13 cellular contexts compared by ENCODE assay signal in the genomic region with DNA sequence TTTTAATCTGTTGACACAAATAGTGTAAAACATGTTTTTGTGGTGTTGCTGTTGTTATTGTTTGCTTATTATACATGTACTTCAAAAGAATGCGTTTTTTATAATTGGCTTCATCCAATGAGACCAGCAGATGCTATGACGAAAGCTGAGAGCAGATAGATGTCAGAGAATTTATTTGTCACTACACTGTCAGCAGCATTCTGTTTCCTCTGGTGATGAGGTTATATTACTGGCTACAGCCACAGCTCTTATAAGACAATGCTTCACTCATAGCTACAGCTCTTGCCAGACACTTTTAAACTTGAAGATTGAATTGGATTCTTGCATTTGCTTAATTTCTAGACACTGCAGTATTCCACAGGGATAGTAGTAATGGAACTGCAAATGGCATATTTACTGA.
"Had no signal": no experiment of that assay in that cellular context is flagged by ENCODE, and none has a peak within 500 bp of the region (broad histone marks: within the 10 kb centered on the region; RNA-seq: fewer than 3 reads in every experiment).

No MANE protein-coding gene starts in this region.

- H3K4me3 ChIP-seq: colonic mucosa, coronary artery, dorsolateral prefrontal cortex, esophagus muscularis mucosa, esophagus squamous epithelium, gastrocnemius medialis, gastroesophageal sphincter, heart left ventricle, heart right ventricle had no signal

- H3K27me3 ChIP-seq: colonic mucosa, dorsolateral prefrontal cortex, esophagus muscularis mucosa, esophagus squamous epithelium, foreskin keratinocyte, gastrocnemius medialis, gastroesophageal sphincter, heart left ventricle, heart right ventricle had no signal

- H3K27ac ChIP-seq: colonic mucosa, coronary artery, dorsolateral prefrontal cortex, epithelial cell of prostate, esophagus muscularis mucosa, esophagus squamous epithelium, foreskin keratinocyte, gastrocnemius medialis, gastroesophageal sphincter, heart left ventricle, heart right ventricle had no signal

- ATAC-seq: effector memory CD8-positive, alpha-beta T cell; esophagus mucosa; foreskin keratinocyte; gastrocnemius medialis; gastroesophageal sphincter; heart left ventricle; heart right ventricle had no signal

- H3K9me3 ChIP-seq: colonic mucosa, esophagus squamous epithelium, gastrocnemius medialis had no signal

- H3K36me3 ChIP-seq: colonic mucosa, esophagus muscularis mucosa, esophagus squamous epithelium, gastrocnemius medialis, gastroesophageal sphincter, heart left ventricle, heart right ventricle had no signal
